ENCODE assay signal across 29 cellular contexts in genomic region chr4:174650711-174651355, GRCh38.
"Had no signal": no experiment of that assay in that cellular context is flagged by ENCODE, and none has a peak within 500 bp of the region (broad histone marks: within the 10 kb centered on the region; RNA-seq: fewer than 3 reads in every experiment).

No MANE protein-coding gene starts in this region.

- H3K27ac ChIP-seq: brain microvascular endothelial cell, coronary artery, dorsolateral prefrontal cortex, epithelial cell of prostate, esophagus squamous epithelium, gastrocnemius medialis, heart left ventricle had no signal

- H3K4me1 Mint-ChIP-seq: activated CD4-positive, alpha-beta T cell treated with anti-CD3 and anti-CD28 coated beads for 36 hours; activated CD4-positive, alpha-beta T cell treated with anti-CD3 and anti-CD28 coated beads, Interleukin-2, amount 10 ng/mL, durations not matched to agents 24 days and 14 days; activated CD8-positive, alpha-beta memory T cell treated with anti-CD3 and anti-CD28 coated beads, Interleukin-2, amount 10 ng/mL, durations not matched to agents 7 days and 5 days; central memory CD8-positive, alpha-beta T cell had no signal

- H3K36me3 ChIP-seq: brain microvascular endothelial cell, esophagus squamous epithelium, gastrocnemius medialis, heart left ventricle had no signal

- H3K4me3 ChIP-seq: coronary artery, dorsolateral prefrontal cortex, esophagus squamous epithelium, gastrocnemius medialis, heart left ventricle had no signal

- H3K36me3 Mint-ChIP-seq: activated CD4-positive, alpha-beta memory T cell treated with anti-CD3 and anti-CD28 coated beads for 36 hours; activated CD8-positive, alpha-beta memory T cell treated with anti-CD3 and anti-CD28 coated beads, Interleukin-2, amount 10 ng/mL, durations not matched to agents 7 days and 5 days; activated naive CD8-positive, alpha-beta T cell had no signal

- ATAC-seq: activated CD4-positive, alpha-beta T cell treated with anti-CD3 and anti-CD28 coated beads for 36 hours; activated CD8-positive, alpha-beta memory T cell treated with anti-CD3 and anti-CD28 coated beads, Interleukin-2, amount 10 ng/mL, durations not matched to agents 7 days and 5 days; activated CD8-positive, alpha-beta T cell treated with anti-CD3 and anti-CD28 coated beads, Interleukin-2, amount 10 ng/mL, durations not matched to agents 7 days and 5 days; gastrocnemius medialis had no signal

- H3K27me3 ChIP-seq: brain microvascular endothelial cell, dorsolateral prefrontal cortex, esophagus squamous epithelium, gastrocnemius medialis, heart left ventricle had no signal

- DNase-seq: activated CD4-positive, alpha-beta memory T cell treated with anti-CD3 and anti-CD28 coated beads for 36 hours; activated CD4-positive, alpha-beta T cell treated with anti-CD3 and anti-CD28 coated beads for 36 hours; activated CD4-positive, alpha-beta T cell treated with anti-CD3 and anti-CD28 coated beads, Interleukin-2, amount 10 ng/mL, durations not matched to agents 24 days and 14 days; activated CD4-positive, CD25-positive, alpha-beta regulatory T cell; activated CD4-positive, CD25-positive, alpha-beta regulatory T cell treated with anti-CD3 and anti-CD28 coated beads, Interleukin-2, amount 50 U/mL, for 72 hours; activated CD8-positive, alpha-beta memory T cell treated with anti-CD3 and anti-CD28 coated beads, Interleukin-2, amount 10 ng/mL, durations not matched to agents 7 days and 5 days; activated CD8-positive, alpha-beta memory T cell treated with anti-CD3 and anti-CD28 coated beads, Interleukin-2, amount 50 U/mL, for 4 hours; activated CD8-positive, alpha-beta T cell treated with anti-CD3 and anti-CD28 coated beads, Interleukin-2, amount 10 ng/mL, durations not matched to agents 7 days and 5 days; activated gamma-delta T cell; activated naive CD4-positive, alpha-beta T cell; activated naive CD4-positive, alpha-beta T cell treated with anti-CD3 and anti-CD28 coated beads, Interleukin-2, amount 50 U/mL, for 16 hours; activated T-cell treated with anti-CD3 and anti-CD28 coated beads, Interleukin-2, amount 50 U/mL, for 1 hour; activated T-cell treated with anti-CD3 and anti-CD28 coated beads, Interleukin-2, amount 50 U/mL, for 48 hours; amniotic stem cell; anterior cingulate cortex; brain microvascular endothelial cell; dorsolateral prefrontal cortex; effector memory CD4-positive, alpha-beta T cell; esophagus squamous epithelium; gastrocnemius medialis; glutamatergic neuron; heart left ventricle; T-helper 2 cell had no signal

- H3K27me3 Mint-ChIP-seq: activated CD4-positive, alpha-beta memory T cell treated with anti-CD3 and anti-CD28 coated beads for 36 hours; activated CD4-positive, alpha-beta T cell treated with anti-CD3 and anti-CD28 coated beads for 36 hours; activated CD4-positive, alpha-beta T cell treated with anti-CD3 and anti-CD28 coated beads, Interleukin-2, amount 10 ng/mL, durations not matched to agents 24 days and 14 days; activated CD8-positive, alpha-beta memory T cell treated with anti-CD3 and anti-CD28 coated beads, Interleukin-2, amount 10 ng/mL, durations not matched to agents 7 days and 5 days; activated naive CD8-positive, alpha-beta T cell; central memory CD8-positive, alpha-beta T cell had no signal

- H3K4me1 ChIP-seq: esophagus squamous epithelium, gastrocnemius medialis had no signal

- H3K27ac Mint-ChIP-seq: activated CD4-positive, alpha-beta memory T cell treated with anti-CD3 and anti-CD28 coated beads for 36 hours; activated CD4-positive, alpha-beta T cell treated with anti-CD3 and anti-CD28 coated beads for 36 hours; activated CD4-positive, alpha-beta T cell treated with anti-CD3 and anti-CD28 coated beads, Interleukin-2, amount 10 ng/mL, durations not matched to agents 24 days and 14 days; activated CD8-positive, alpha-beta memory T cell treated with anti-CD3 and anti-CD28 coated beads, Interleukin-2, amount 10 ng/mL, durations not matched to agents 7 days and 5 days; activated CD8-positive, alpha-beta T cell treated with anti-CD3 and anti-CD28 coated beads, Interleukin-2, amount 10 ng/mL, durations not matched to agents 7 days and 5 days; activated naive CD8-positive, alpha-beta T cell; dendritic cell treated with granulocyte-macrophage colony-stimulating factor and Interleukin-4, amounts not matched to agents 40 ng/mL and 50 ng/mL, for 4 days had no signal

- H3K9me3 ChIP-seq: esophagus squamous epithelium, gastrocnemius medialis, heart left ventricle had no signal

- FAIRE-seq: astrocyte had no signal

- H3K9me3 Mint-ChIP-seq: activated CD4-positive, alpha-beta memory T cell treated with anti-CD3 and anti-CD28 coated beads for 36 hours; activated CD4-positive, alpha-beta T cell treated with anti-CD3 and anti-CD28 coated beads, Interleukin-2, amount 10 ng/mL, durations not matched to agents 24 days and 14 days; dendritic cell treated with granulocyte-macrophage colony-stimulating factor and Interleukin-4, amounts not matched to agents 40 ng/mL and 50 ng/mL, for 4 days had no signal

- H3K4me3 Mint-ChIP-seq: activated CD4-positive, alpha-beta memory T cell treated with anti-CD3 and anti-CD28 coated beads for 36 hours; activated CD4-positive, alpha-beta T cell treated with anti-CD3 and anti-CD28 coated beads for 36 hours; activated CD4-positive, alpha-beta T cell treated with anti-CD3 and anti-CD28 coated beads, Interleukin-2, amount 10 ng/mL, durations not matched to agents 24 days and 14 days; activated CD8-positive, alpha-beta memory T cell treated with anti-CD3 and anti-CD28 coated beads, Interleukin-2, amount 10 ng/mL, durations not matched to agents 7 days and 5 days; activated CD8-positive, alpha-beta T cell treated with anti-CD3 and anti-CD28 coated beads, Interleukin-2, amount 10 ng/mL, durations not matched to agents 7 days and 5 days; activated naive CD8-positive, alpha-beta T cell; central memory CD8-positive, alpha-beta T cell; dendritic cell treated with granulocyte-macrophage colony-stimulating factor and Interleukin-4, amounts not matched to agents 40 ng/mL and 50 ng/mL, for 4 days had no signal
